20 cellular contexts compared by ENCODE assay signal in the genomic region with DNA sequence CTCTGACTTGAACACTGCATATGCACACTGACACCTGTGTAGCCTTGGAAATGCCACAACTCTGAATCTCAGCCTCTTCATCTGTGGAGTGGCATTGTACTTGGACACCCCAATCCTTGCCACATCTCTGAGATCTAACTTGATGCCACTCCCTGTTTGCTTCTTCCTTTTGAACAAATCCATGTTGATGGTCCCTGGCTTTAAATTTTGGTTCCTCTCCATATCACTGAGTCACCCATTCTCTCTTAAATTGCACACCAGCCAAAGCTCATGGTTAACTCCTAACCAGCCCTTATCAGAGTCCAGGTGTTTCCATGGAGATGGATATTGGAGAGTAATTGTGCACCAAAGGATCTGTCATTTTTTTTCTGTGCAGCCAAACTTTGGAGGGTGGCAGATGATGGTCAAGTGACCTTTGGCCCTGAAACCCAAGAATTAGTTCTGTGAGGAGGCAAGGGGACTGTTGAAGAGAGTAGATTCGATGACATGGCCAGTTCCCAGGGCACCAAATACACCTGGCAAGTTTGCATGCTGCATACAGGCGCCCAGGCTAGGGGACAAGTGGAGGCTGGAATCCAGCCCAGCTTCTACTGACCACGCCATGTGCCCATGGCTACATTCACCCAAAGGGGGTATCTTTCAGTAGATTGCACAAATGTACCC. TPM values are rescaled to one million over a fixed set of nuclear protein-coding genes. Genes with fewer than 3 reads are reported as not detected.
DNase-seq lines count a peak whose midpoint lies in the region; ATAC-seq lines count a peak whose summit lies in the region.
"Had no signal": no experiment of that assay in that cellular context is flagged by ENCODE, and none has a peak within 500 bp of the region (broad histone marks: within the 10 kb centered on the region; RNA-seq: fewer than 3 reads in every experiment).

No MANE protein-coding gene starts in this region.

- 94 to 98% methylated on average over 3 of the region's 3 CpGs for WGBS in GM23248 (ENCODE audit: low coverage in 1 of 2, low lambda C conversion rate in 2 of 2, missing lambda C conversion rate in 2 of 2), 2 experiments

- peaks cover 47% of the 10 kb centered on the region for H3K4me1 ChIP-seq in GM23248 (ENCODE audit: insufficient read depth)
- H3K4me1 ChIP-seq in skeletal muscle satellite cell (ENCODE audit: control insufficient read depth, insufficient read depth, low read length), result peaks cover 50% of the 10 kb centered on the region
- H3K4me1 ChIP-seq: tibial nerve had no signal

- no peaks in the 10 kb centered on the region for H3K9me3 Mint-ChIP-seq in activated CD8-positive, alpha-beta memory T cell treated with anti-CD3 and anti-CD28 coated beads, Interleukin-2, amount 10 ng/mL, durations not matched to agents 7 days and 5 days (ENCODE audit: low read depth)

- H3K4me2 ChIP-seq in GM23248 (ENCODE audit: unreplicated experiment) (peak overlapping the region; percentile 19), skeletal muscle satellite cell (ENCODE audit: low read length) (peak overlapping the region; percentile 12)

- H3K36me3 Mint-ChIP-seq in activated CD8-positive, alpha-beta memory T cell treated with anti-CD3 and anti-CD28 coated beads, Interleukin-2, amount 10 ng/mL, durations not matched to agents 7 days and 5 days, result no peaks in the 10 kb centered on the region
- H3K36me3 Mint-ChIP-seq: CD4-positive, alpha-beta memory T cell had no signal

- no peaks in the 10 kb centered on the region for H4K20me1 ChIP-seq in GM23248 (ENCODE audit: insufficient read depth)

- H3K36me3 ChIP-seq in GM23248 (ENCODE audit: low read depth), result no peaks in the 10 kb centered on the region
- H3K36me3 ChIP-seq in skeletal muscle satellite cell (ENCODE audit: insufficient read depth, low read length), result no peaks in the 10 kb centered on the region
- H3K36me3 ChIP-seq: sigmoid colon, tibial nerve had no signal

- no peaks in the 10 kb centered on the region for H3K9me2 ChIP-seq in GM23248 (ENCODE audit: insufficient read depth)

- H3K4me3 Mint-ChIP-seq in activated CD8-positive, alpha-beta memory T cell treated with anti-CD3 and anti-CD28 coated beads, Interleukin-2, amount 10 ng/mL, durations not matched to agents 7 days and 5 days, result no peak overlapping the region
- H3K4me3 Mint-ChIP-seq: activated CD8-positive, alpha-beta T cell treated with anti-CD3 and anti-CD28 coated beads, Interleukin-2, amount 10 ng/mL, durations not matched to agents 7 days and 5 days; CD4-positive, alpha-beta memory T cell had no signal

- in situ Hi-C loops in GM23248 (cut with MboI), result no loop called here

- H3F3A ChIP-seq in GM23248 (ENCODE audit: insufficient read depth), result peaks cover 54% of the 10 kb centered on the region

- peak overlapping the region; percentile 88 for H3K27ac ChIP-seq in GM23248
- H3K27ac ChIP-seq: PC-9, sigmoid colon, tibial nerve had no signal

- no peaks in the 10 kb centered on the region for H3K79me2 ChIP-seq in GM23248 (ENCODE audit: insufficient read depth)

- ATAC-seq in GM19452 (IDR thresholded peaks at IDR 0.05; ENCODE audit: unreplicated experiment), result no peak
- no peak for ATAC-seq in activated CD8-positive, alpha-beta memory T cell treated with anti-CD3 and anti-CD28 coated beads, Interleukin-2, amount 10 ng/mL, durations not matched to agents 7 days and 5 days
- ATAC-seq: activated CD8-positive, alpha-beta T cell treated with anti-CD3 and anti-CD28 coated beads, Interleukin-2, amount 10 ng/mL, durations not matched to agents 7 days and 5 days had no signal

- peak overlapping the region; percentile 29; the same call in 1 of the 2 replicates for H3K9ac ChIP-seq in GM23248
- H3K9ac ChIP-seq in skeletal muscle satellite cell (ENCODE audit: low read depth, low read length), result peak overlapping the region; percentile 37

- H3K4me1 Mint-ChIP-seq in activated CD8-positive, alpha-beta memory T cell treated with anti-CD3 and anti-CD28 coated beads, Interleukin-2, amount 10 ng/mL, durations not matched to agents 7 days and 5 days, result no peaks in the 10 kb centered on the region
- H3K4me1 Mint-ChIP-seq: CD4-positive, alpha-beta memory T cell had no signal

- DNase-seq in GM23248, result peak; percentile 52
- peak; percentile 33 for DNase-seq in RPMI7951 (ENCODE audit: low read depth)
- peak; percentile 58 for DNase-seq in fibroblast of peridontal ligament (ENCODE audit: extremely low read depth)
- DNase-seq in activated T-cell treated with anti-CD3 and anti-CD28 coated beads, Interleukin-2, amount 50 U/mL, for 48 hours, result no peak
- no peak for DNase-seq in activated CD8-positive, alpha-beta memory T cell treated with anti-CD3 and anti-CD28 coated beads, Interleukin-2, amount 10 ng/mL, durations not matched to agents 7 days and 5 days
- DNase-seq: activated CD4-positive, alpha-beta T cell treated with anti-CD3 and anti-CD28 coated beads for 1 hour; activated CD8-positive, alpha-beta T cell treated with anti-CD3 and anti-CD28 coated beads, Interleukin-2, amount 10 ng/mL, durations not matched to agents 7 days and 5 days; activated gamma-delta T cell treated with Interleukin-2 at 50 U/mL for 16 hours; activated T-cell treated with anti-CD3 and anti-CD28 coated beads, Interleukin-2, amount 50 U/mL, for 1 hour; AML-193; CD4-positive, alpha-beta memory T cell; effector CD4-positive, alpha-beta T cell; NCI-H2107; NCI-H446 treated with DMSO at 0.1 percent for 48 hours; SHP77 treated with DMSO at 0.1 percent for 48 hours; sigmoid colon had no signal

- peaks cover 18% of the 10 kb centered on the region for H3K27me3 Mint-ChIP-seq in activated CD8-positive, alpha-beta memory T cell treated with anti-CD3 and anti-CD28 coated beads, Interleukin-2, amount 10 ng/mL, durations not matched to agents 7 days and 5 days

- H3K9me3 ChIP-seq in GM23248 (ENCODE audit: low read depth), result no peaks in the 10 kb centered on the region
- no peaks in the 10 kb centered on the region for H3K9me3 ChIP-seq in skeletal muscle satellite cell (replicated peaks; ENCODE audit: low read length)
- H3K9me3 ChIP-seq: sigmoid colon, tibial nerve had no signal

- H2AFZ ChIP-seq in GM23248, result no peak overlapping the region
- H2AFZ ChIP-seq: PC-9 had no signal

- H3K27me3 ChIP-seq in GM23248 (replicated peaks; ENCODE audit: insufficient read depth) (no peaks in the 10 kb centered on the region), skeletal muscle satellite cell (ENCODE audit: control insufficient read depth, insufficient read depth, low read length) (no peaks in the 10 kb centered on the region)
- H3K27me3 ChIP-seq: sigmoid colon, tibial nerve had no signal

- CTCF ChIA-PET in activated CD8-positive, alpha-beta memory T cell treated with anti-CD3 and anti-CD28 coated beads, Interleukin-2, amount 10 ng/mL, durations not matched to agents 7 days and 5 days (lab: Charles Lee), result no interaction called here

- H3K4me3 ChIP-seq in GM23248 (no peak overlapping the region), skeletal muscle satellite cell (ENCODE audit: low read length) (no peak overlapping the region)
- H3K4me3 ChIP-seq: PC-9, sigmoid colon, tibial nerve had no signal

- H3K27ac Mint-ChIP-seq in activated CD8-positive, alpha-beta memory T cell treated with anti-CD3 and anti-CD28 coated beads, Interleukin-2, amount 10 ng/mL, durations not matched to agents 7 days and 5 days, result no peak overlapping the region
- H3K27ac Mint-ChIP-seq: activated CD8-positive, alpha-beta T cell treated with anti-CD3 and anti-CD28 coated beads, Interleukin-2, amount 10 ng/mL, durations not matched to agents 7 days and 5 days; CD4-positive, alpha-beta memory T cell had no signal

RNA-seq across cellular contexts. Expression of gene PAMR1, which starts 25.1 kb away (rescaled TPM):
- total RNA-seq in GM23248 (2014; rRNA removed; shearing (Covaris generic)), result 141 and 151 TPM in 2 replicates
- 119 and 120 TPM in 2 replicates for polyA plus RNA-seq in GM23248 (2016; fragmentation: Nextera tagmentation; extraction: Ambion mirVana)
- under 0.01 and 0.24 TPM in 2 replicates for total RNA-seq in RPMI7951 (2014; rRNA removed; shearing (Covaris generic))
- total RNA-seq in skeletal muscle satellite cell (2012; rRNA removed), result 150 and 163 TPM in 2 replicates
- total RNA-seq in activated CD8-positive, alpha-beta memory T cell treated with anti-CD3 and anti-CD28 coated beads, Interleukin-2, amount 10 ng/mL, durations not matched to agents 7 days and 5 days, result not detected
- total RNA-seq: activated CD8-positive, alpha-beta T cell treated with anti-CD3 and anti-CD28 coated beads, Interleukin-2, amount 10 ng/mL, durations not matched to agents 7 days and 5 days; CD4-positive, alpha-beta memory T cell had no signal
- polyA plus RNA-seq: CD4-positive, alpha-beta memory T cell had no signal

Comparison
In these comparisons a context has a peak if more than half of its experiments do, and no peak if none do; other contexts are left out.
1. DNase-seq: peak in GM23248 (single experiment), RPMI7951 (single experiment) and fibroblast of peridontal ligament (single experiment); none in activated T-cell treated with anti-CD3 and anti-CD28 coated beads, Interleukin-2, amount 50 U/mL, for 48 hours (0 of 2) and activated CD8-positive, alpha-beta memory T cell treated with anti-CD3 and anti-CD28 coated beads, Interleukin-2, amount 10 ng/mL, durations not matched to agents 7 days and 5 days (single experiment).
2. RNA of gene PAMR1, which starts 25.1 kb away (total RNA-seq): 141 to 151 TPM in GM23248; under 0.01 to 0.24 TPM in RPMI7951 and not detected in activated CD8-positive, alpha-beta memory T cell treated with anti-CD3 and anti-CD28 coated beads, Interleukin-2, amount 10 ng/mL, durations not matched to agents 7 days and 5 days; every median in the first group is over 100 times any median in the second.